31 cellular contexts compared by ENCODE assay signal in the genomic region with DNA sequence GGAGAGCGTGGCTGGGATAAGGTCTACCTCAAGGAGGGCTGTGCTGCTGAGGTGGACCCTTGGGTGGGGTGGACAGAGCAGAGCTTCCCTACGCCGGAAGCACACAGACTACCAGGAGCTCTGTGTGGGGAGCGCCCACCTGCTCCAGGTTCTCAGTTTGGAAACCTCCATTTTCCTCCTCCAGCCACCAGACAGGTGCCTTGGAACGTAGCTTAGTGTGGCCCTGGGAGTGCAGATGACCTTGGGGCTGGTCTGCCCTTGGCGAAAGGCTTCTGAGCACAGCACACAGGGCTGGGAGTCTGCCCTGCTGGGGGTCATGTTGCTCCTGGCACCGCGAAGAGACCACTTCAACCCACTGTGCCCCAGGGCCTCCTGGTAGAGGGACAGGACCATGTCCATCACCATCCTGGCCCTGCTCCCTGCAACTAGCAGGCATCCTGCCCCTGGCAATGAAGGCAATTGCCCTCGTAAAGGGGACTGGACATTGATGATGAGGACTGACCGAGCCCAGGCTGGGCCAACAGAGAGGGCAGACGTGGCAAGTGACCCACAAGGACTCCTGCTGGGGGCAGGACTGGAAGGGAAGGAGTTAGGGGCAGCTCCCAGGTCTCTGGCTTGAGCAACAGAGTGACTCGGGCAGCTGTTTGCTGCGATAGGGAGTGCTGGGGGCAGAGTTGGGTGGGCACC.
DNase-seq lines count a peak whose midpoint lies in the region; ATAC-seq and TF ChIP-seq lines count a peak whose summit lies in the region.
"Had no signal": no experiment of that assay in that cellular context is flagged by ENCODE, and none has a peak within 500 bp of the region (broad histone marks: within the 10 kb centered on the region; RNA-seq: fewer than 3 reads in every experiment).

No MANE protein-coding gene starts in this region.

- POLR2A ChIA-PET in HEK293T (lab: Yijun Ruan, JAX), result no interaction called here

- H3K27me3 ChIP-seq in upper lobe of right lung, result no peaks in the 10 kb centered on the region
- H3K27me3 ChIP-seq: transverse colon had no signal

- no peaks in the 10 kb centered on the region for H3K9me3 ChIP-seq in upper lobe of right lung
- H3K9me3 ChIP-seq: transverse colon had no signal

- CTCF ChIA-PET in HEK293T (lab: Yijun Ruan, JAX), result interaction anchor here (0.7 kb wide), 1 partner anchor 7 kb away, joined by 6 read pairs; no protein-coding TSS in a partner anchor

- DNase-seq in activated CD8-positive, alpha-beta memory T cell treated with anti-CD3 and anti-CD28 coated beads for 24 hours, result peak; percentile 33
- no peak for DNase-seq in activated CD8-positive, alpha-beta memory T cell treated with anti-CD3 and anti-CD28 coated beads, Interleukin-2, amount 50 U/mL, for 4 hours
- DNase-seq in HEK293T (ENCODE audit: extremely low spot score) (peak; percentile 1), left lobe of liver (ENCODE audit: low spot score) (peak; percentile 30), upper lobe of right lung (peak; percentile 40), NOMO-1 treated with dmso at 0.1 percent for 144 hours (lab: John Stamatoyannopoulos, UW; ENCODE audit: unreplicated experiment) (no peak), NCI-H748 (lab: John Stamatoyannopoulos, UW; ENCODE audit: unreplicated experiment) (no peak)
- DNase-seq: activated CD4-positive, alpha-beta memory T cell treated with anti-CD3 and anti-CD28 coated beads for 36 hours; activated gamma-delta T cell; activated naive CD8-positive, alpha-beta T cell treated with anti-CD3 and anti-CD28 coated beads for 36 hours; Calu3; CD4-positive, CD25-positive, alpha-beta regulatory T cell; DND-41; effector CD8-positive, alpha-beta T cell; GF-D8; midbrain; naive thymus-derived CD4-positive, alpha-beta T cell; NCI-H1048; NCI-H1694 treated with DMSO at 0.1 percent for 48 hours; NCI-H2171; NCI-H510A treated with DMSO at 0.1 percent for 48 hours; PC-3; stimulated activated CD4-positive, alpha-beta T cell treated with anti-CD3 and anti-CD28 coated beads, Interleukin-15, amount 100 ng/mL, for 24 hours; stimulated activated CD4-positive, alpha-beta T cell treated with anti-CD3 and anti-CD28 coated beads, Interleukin-4, amount 100 ng/mL, for 4 hours; T-helper 2 cell; transverse colon had no signal

- H3K4me3 ChIP-seq in upper lobe of right lung, result no peak overlapping the region
- H3K4me3 ChIP-seq: SK-N-MC, transverse colon had no signal

- ATAC-seq in left lobe of liver (no peak), upper lobe of right lung (no peak), GM18868 (IDR thresholded peaks at IDR 0.05; ENCODE audit: unreplicated experiment) (no peak)
- ATAC-seq: activated CD4-positive, CD25-positive, alpha-beta regulatory T cell treated with anti-CD3 and anti-CD28 coated beads, Interleukin-2, amount 50 U/mL, for 24 hours; naive thymus-derived CD4-positive, alpha-beta T cell; stimulated activated effector memory CD8-positive, alpha-beta T cell treated with anti-CD3 and anti-CD28 coated beads, Interleukin-12 subunit alpha, Interleukin-12 subunit beta, amount 100 ng/mL, for 72 hours had no signal

- H3K27ac ChIP-seq in upper lobe of right lung, result no peak overlapping the region
- H3K27ac ChIP-seq: epithelial cell of prostate, SK-N-MC, transverse colon had no signal

- TF ChIP-seq CTCF in upper lobe of right lung (IDR thresholded peaks at IDR 0.05), result no peak

- intact Hi-C loops in upper lobe of right lung (cut with DNase I), result no loop called here

- H3K4me1 ChIP-seq in upper lobe of right lung, result no peaks in the 10 kb centered on the region

- no peaks in the 10 kb centered on the region for H3K36me3 ChIP-seq in upper lobe of right lung
- H3K36me3 ChIP-seq: transverse colon had no signal

TF ChIP-seq in HEK293T, 16 proteins besides CTCF, POLR2A, EP300 and RAD21:
- TF ChIP-seq FOXM1 (IDR thresholded peaks at IDR 0.05; ENCODE audit: borderline replicate concordance), result no peak
- no peak for TF ChIP-seq BHLHE40 (IDR thresholded peaks at IDR 0.05; ENCODE audit: borderline replicate concordance)
- no peak for TF ChIP-seq SP1 (IDR thresholded peaks at IDR 0.05)
- TF ChIP-seq NFRKB (IDR thresholded peaks at IDR 0.05), result no peak
- no peak for TF ChIP-seq ELF4 (IDR thresholded peaks at IDR 0.05)
- no peak for TF ChIP-seq ARNT (IDR thresholded peaks at IDR 0.05)
- no peak for TF ChIP-seq CTBP1 (IDR thresholded peaks at IDR 0.05; ENCODE audit: borderline replicate concordance)
- TF ChIP-seq, protein P1, sequence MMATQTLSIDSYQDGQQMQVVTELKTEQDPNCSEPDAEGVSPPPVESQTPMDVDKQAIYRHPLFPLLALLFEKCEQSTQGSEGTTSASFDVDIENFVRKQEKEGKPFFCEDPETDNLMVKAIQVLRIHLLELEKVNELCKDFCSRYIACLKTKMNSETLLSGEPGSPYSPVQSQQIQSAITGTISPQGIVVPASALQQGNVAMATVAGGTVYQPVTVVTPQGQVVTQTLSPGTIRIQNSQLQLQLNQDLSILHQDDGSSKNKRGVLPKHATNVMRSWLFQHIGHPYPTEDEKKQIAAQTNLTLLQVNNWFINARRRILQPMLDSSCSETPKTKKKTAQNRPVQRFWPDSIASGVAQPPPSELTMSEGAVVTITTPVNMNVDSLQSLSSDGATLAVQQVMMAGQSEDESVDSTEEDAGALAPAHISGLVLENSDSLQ (IDR thresholded peaks at IDR 0.05), result no peak
- no peak for TF ChIP-seq TARDBP (IDR thresholded peaks at IDR 0.05)
- no peak for TF ChIP-seq L3MBTL2 (conservative IDR thresholded peaks at IDR 0.05)
- no peak for TF ChIP-seq HDGF (IDR thresholded peaks at IDR 0.05; ENCODE audit: borderline replicate concordance)
- TF ChIP-seq LEF1 (IDR thresholded peaks at IDR 0.05; ENCODE audit: borderline replicate concordance), result no peak
- TF ChIP-seq ZNF384 (IDR thresholded peaks at IDR 0.05), result no peak
- no peak for TF ChIP-seq FOXK2 (IDR thresholded peaks at IDR 0.05)
- TF ChIP-seq FOXA1 (IDR thresholded peaks at IDR 0.05), result no peak
- TF ChIP-seq SUZ12 (IDR thresholded peaks at IDR 0.05), result no peak
TF ChIP-seq in HEK293T: peak in this region for 0.

Comparison
In these comparisons a context has a peak if more than half of its experiments do, and no peak if none do; other contexts are left out.
1. DNase-seq: peak in activated CD8-positive, alpha-beta memory T cell treated with anti-CD3 and anti-CD28 coated beads for 24 hours (single experiment), HEK293T (single experiment), left lobe of liver (single experiment) and upper lobe of right lung (single experiment); none in activated CD8-positive, alpha-beta memory T cell treated with anti-CD3 and anti-CD28 coated beads, Interleukin-2, amount 50 U/mL, for 4 hours (single experiment), NOMO-1 treated with dmso at 0.1 percent for 144 hours (single experiment) and NCI-H748 (single experiment).